15 cellular contexts compared by ENCODE assay signal in the genomic region with DNA sequence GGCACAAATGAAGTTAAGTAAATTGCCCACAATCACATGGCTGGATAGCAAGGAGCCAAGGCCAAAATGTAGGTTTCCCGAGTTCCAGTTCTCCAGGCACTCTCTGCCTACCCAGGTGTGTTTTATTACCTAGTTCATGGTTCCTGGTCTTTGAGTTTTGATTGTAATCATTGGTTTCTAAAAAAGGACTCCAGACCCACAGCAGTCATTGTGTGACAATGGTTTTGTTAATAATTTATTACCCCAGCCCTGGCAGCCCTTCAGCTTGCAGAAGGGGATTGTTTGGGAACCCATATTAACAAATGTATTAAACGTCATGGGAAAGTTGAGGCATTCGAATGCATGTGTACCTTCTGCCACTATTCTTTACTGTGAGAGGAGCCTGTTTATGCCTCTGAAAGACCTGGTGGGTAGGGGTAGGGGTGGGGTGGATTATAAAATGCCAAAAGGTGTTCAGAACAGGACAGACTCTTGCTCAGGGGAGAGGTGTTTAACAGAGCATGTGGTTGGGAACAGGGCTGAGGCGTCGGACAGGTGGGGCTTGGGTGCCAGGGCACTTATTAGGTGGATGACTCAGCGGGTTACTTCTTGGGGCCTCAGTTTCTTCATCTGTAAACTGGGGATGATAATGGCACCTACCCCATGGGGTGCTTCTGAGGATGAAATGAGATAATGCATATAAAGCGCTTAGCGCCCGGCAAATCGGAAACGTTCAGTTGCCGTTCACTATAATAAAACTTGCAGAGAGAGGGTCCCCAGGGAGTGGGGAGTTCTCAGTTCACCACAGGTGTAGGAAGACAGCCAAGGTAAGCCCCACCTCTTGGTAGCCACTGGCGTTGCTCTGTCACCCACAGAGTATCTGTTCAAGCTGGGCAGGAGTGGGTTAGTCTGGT.
DNase-seq lines count a peak whose midpoint lies in the region; ATAC-seq and TF ChIP-seq lines count a peak whose summit lies in the region.
"Had no signal": no experiment of that assay in that cellular context is flagged by ENCODE, and none has a peak within 500 bp of the region (broad histone marks: within the 10 kb centered on the region; RNA-seq: fewer than 3 reads in every experiment).

No MANE protein-coding gene starts in this region.

- ATAC-seq in natural killer cell treated with Interleukin-12 subunit alpha and Interleukin-12 subunit beta and Interleukin-15 and Interleukin-18, amount 100 ng/mL, for 72 hours, result no peak
- ATAC-seq in natural killer cell (no peak), HG03060 (IDR thresholded peaks at IDR 0.05; ENCODE audit: low read depth, unreplicated experiment) (peak; percentile 30), GM19328 (IDR thresholded peaks at IDR 0.05; ENCODE audit: unreplicated experiment) (no peak), HG03469 (IDR thresholded peaks at IDR 0.05; ENCODE audit: unreplicated experiment) (no peak)
- ATAC-seq: A549; naive thymus-derived CD4-positive, alpha-beta T cell had no signal

- peak overlapping the region; percentile 58 to 86 for H3K27ac Mint-ChIP-seq in natural killer cell treated with Interleukin-12 subunit alpha and Interleukin-12 subunit beta and Interleukin-15 and Interleukin-18, amount 100 ng/mL, for 72 hours
- no peak overlapping the region for H3K27ac Mint-ChIP-seq in natural killer cell
- H3K27ac Mint-ChIP-seq: activated naive CD8-positive, alpha-beta T cell had no signal

- no peak overlapping the region for H3K4me3 Mint-ChIP-seq in natural killer cell treated with Interleukin-12 subunit alpha and Interleukin-12 subunit beta and Interleukin-15 and Interleukin-18, amount 100 ng/mL, for 72 hours
- no peak overlapping the region for H3K4me3 Mint-ChIP-seq in natural killer cell
- H3K4me3 Mint-ChIP-seq: activated naive CD8-positive, alpha-beta T cell had no signal

- intact Hi-C loops in natural killer cell (cut with micrococcal nuclease), result no loop called here

- H3K27ac ChIP-seq in caudate nucleus (ENCODE audit: low read depth, low read length), result peak overlapping the region; percentile 6

- H3K27me3 Mint-ChIP-seq in natural killer cell treated with Interleukin-12 subunit alpha and Interleukin-12 subunit beta and Interleukin-15 and Interleukin-18, amount 100 ng/mL, for 72 hours, result no peaks in the 10 kb centered on the region
- no peaks in the 10 kb centered on the region for H3K27me3 Mint-ChIP-seq in natural killer cell (ENCODE audit: low read depth in 2 of 2)
- H3K27me3 Mint-ChIP-seq: activated naive CD8-positive, alpha-beta T cell; naive thymus-derived CD4-positive, alpha-beta T cell had no signal

- no peak for TF ChIP-seq CTCF in natural killer cell (IDR thresholded peaks at IDR 0.05)

- peaks cover 55 to 65% of the 10 kb centered on the region in 2 donors for H3K4me1 Mint-ChIP-seq in natural killer cell treated with Interleukin-12 subunit alpha and Interleukin-12 subunit beta and Interleukin-15 and Interleukin-18, amount 100 ng/mL, for 72 hours (ENCODE audit: low read depth in 2 of 2)
- H3K4me1 Mint-ChIP-seq in natural killer cell, result peaks cover 62 to 67% of the 10 kb centered on the region in 2 donors

- peaks cover 28% of the 10 kb centered on the region for H3K36me3 Mint-ChIP-seq in natural killer cell treated with Interleukin-12 subunit alpha and Interleukin-12 subunit beta and Interleukin-15 and Interleukin-18, amount 100 ng/mL, for 72 hours
- no peaks in the 10 kb centered on the region for H3K36me3 Mint-ChIP-seq in natural killer cell

- H3K9me3 Mint-ChIP-seq in natural killer cell treated with Interleukin-12 subunit alpha and Interleukin-12 subunit beta and Interleukin-15 and Interleukin-18, amount 100 ng/mL, for 72 hours, result no peaks in the 10 kb centered on the region
- peaks cover 0 to 4% of the 10 kb centered on the region in 2 donors for H3K9me3 Mint-ChIP-seq in natural killer cell

- DNase-seq in natural killer cell treated with Interleukin-12 subunit alpha and Interleukin-12 subunit beta and Interleukin-15 and Interleukin-18, amount 100 ng/mL, for 72 hours (ENCODE audit: low spot score), result no peak
- no peak for DNase-seq in natural killer cell
- no peak for DNase-seq in caudate nucleus (lab: John Stamatoyannopoulos, UW)
- no peak for DNase-seq in globus pallidus (ENCODE audit: low spot score)
- DNase-seq in stimulated activated CD4-positive, alpha-beta T cell treated with anti-CD3 and anti-CD28 coated beads, Interleukin-15, amount 100 ng/mL, for 24 hours, result no peak
- DNase-seq: DMS 273 treated with DMSO at 0.1 percent for 48 hours; naive thymus-derived CD4-positive, alpha-beta T cell; NCI-H226; T-helper 1 cell; transverse colon had no signal

Comparison
In these comparisons a context has a peak if more than half of its experiments do, and no peak if none do; other contexts are left out.
1. H3K27ac Mint-ChIP-seq: peak in natural killer cell treated with Interleukin-12 subunit alpha and Interleukin-12 subunit beta and Interleukin-15 and Interleukin-18, amount 100 ng/mL, for 72 hours (2 of 2); none in natural killer cell (0 of 2).